In the genomic region with DNA sequence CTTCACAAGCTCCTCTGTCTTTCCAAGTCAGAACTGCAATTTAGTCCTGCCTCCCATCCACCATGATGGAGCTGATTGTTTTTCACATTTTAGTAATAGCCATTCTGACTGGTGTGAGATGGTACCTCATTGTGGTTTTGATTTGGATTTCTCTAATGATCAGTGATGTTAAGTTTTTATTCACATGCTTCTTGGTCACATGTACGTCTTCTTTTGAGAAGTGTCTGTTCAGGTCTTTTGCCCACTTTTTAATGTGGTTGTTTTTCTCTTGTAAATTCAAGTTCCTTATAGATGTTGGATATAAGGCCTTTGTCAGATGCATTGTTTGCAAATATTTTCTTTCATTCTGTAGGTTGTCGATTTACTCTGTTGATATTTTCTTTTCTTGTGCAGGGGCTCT, we compare ENCODE assay signal across 29 cellular contexts. TPM values are rescaled to one million over a fixed set of nuclear protein-coding genes. Genes with fewer than 3 reads are reported as not detected.
"Had no signal": no experiment of that assay in that cellular context is flagged by ENCODE, and none has a peak within 500 bp of the region (broad histone marks: within the 10 kb centered on the region; RNA-seq: fewer than 3 reads in every experiment).

No MANE protein-coding gene starts in this region.

- H3K36me3 ChIP-seq: cardiac muscle cell, Peyer's patch, SJSA1 had no signal

- DNase-seq: activated CD4-positive, alpha-beta T cell treated with anti-CD3 and anti-CD28 coated beads for 48 hours; activated CD4-positive, alpha-beta T cell treated with anti-CD3 and anti-CD28 coated beads, Interleukin-2, amount 50 U/mL, for 4 hours; activated CD4-positive, CD25-positive, alpha-beta regulatory T cell treated with anti-CD3 and anti-CD28 coated beads, Interleukin-2, amount 50 U/mL, for 72 hours; activated CD8-positive, alpha-beta memory T cell treated with anti-CD3 and anti-CD28 coated beads, Interleukin-2, amount 50 U/mL, for 48 hours; activated CD8-positive, alpha-beta T cell treated with anti-CD3 and anti-CD28 coated beads, Interleukin-2, amount 10 ng/mL, durations not matched to agents 7 days and 5 days; activated gamma-delta T cell; activated naive CD4-positive, alpha-beta T cell treated with anti-CD3 and anti-CD28 coated beads for 36 hours; activated T-cell treated with anti-CD3 and anti-CD28 coated beads, Interleukin-2, amount 50 U/mL, for 1 hour; amygdala; MV-4-11; NCI-H1092 treated with DMSO at 0.1 percent for 48 hours; NCI-H1417 treated with DMSO at 0.1 percent for 48 hours; NCI-H1694; NCI-H2029; NCI-H2107; NCI-H2171 treated with DMSO at 0.1 percent for 48 hours; NCI-H510A treated with DMSO at 0.1 percent for 48 hours; NCI-H69; NK-92 treated with Interleukin-12 subunit alpha and Interleukin-12 subunit beta, amount 100 ng/mL, for 24 hours; OCI-M1; Peyer's patch; Right ventricle myocardium superior had no signal

- H3K4me3 ChIP-seq: cardiac muscle cell, Peyer's patch, SJSA1 had no signal

- H3K27ac Mint-ChIP-seq: activated CD8-positive, alpha-beta T cell treated with anti-CD3 and anti-CD28 coated beads, Interleukin-2, amount 10 ng/mL, durations not matched to agents 7 days and 5 days; activated naive CD4-positive, alpha-beta T cell treated with anti-CD3 and anti-CD28 coated beads for 36 hours; activated naive CD8-positive, alpha-beta T cell; brain; T-helper 1 cell treated with Interleukin-12 subunit alpha and Interleukin-12 subunit beta and Interleukin-4 antibody, amounts not matched to agents 30 μg/mL and 1 μg/mL, for 36 hours had no signal

- H3K4me1 ChIP-seq: Peyer's patch had no signal

- H3K27ac ChIP-seq: cardiac muscle cell, Peyer's patch, SJSA1 had no signal

- H3K4me3 Mint-ChIP-seq: activated CD8-positive, alpha-beta T cell treated with anti-CD3 and anti-CD28 coated beads, Interleukin-2, amount 10 ng/mL, durations not matched to agents 7 days and 5 days; activated naive CD4-positive, alpha-beta T cell treated with anti-CD3 and anti-CD28 coated beads for 36 hours; activated naive CD8-positive, alpha-beta T cell; brain; T-helper 1 cell treated with Interleukin-12 subunit alpha and Interleukin-12 subunit beta and Interleukin-4 antibody, amounts not matched to agents 30 μg/mL and 1 μg/mL, for 36 hours had no signal

- H3K4me1 Mint-ChIP-seq: brain had no signal

- H3K27me3 ChIP-seq: cardiac muscle cell, Peyer's patch, SJSA1 had no signal

- H3K27me3 Mint-ChIP-seq: activated naive CD8-positive, alpha-beta T cell; brain had no signal

- H3K9me3 ChIP-seq: Peyer's patch, SJSA1 had no signal

RNA-seq across cellular contexts. Expression of a gene that starts 14.1 kb away (rescaled TPM):
- total RNA-seq: activated CD8-positive, alpha-beta T cell treated with anti-CD3 and anti-CD28 coated beads, Interleukin-2, amount 10 ng/mL, durations not matched to agents 7 days and 5 days; activated naive CD4-positive, alpha-beta T cell treated with anti-CD3 and anti-CD28 coated beads for 36 hours; astrocyte; cardiac muscle cell; M059J; Peyer's patch; Right ventricle myocardium superior; SJSA1 had no signal

RNA-seq across cellular contexts. Expression of a gene that starts 33.8 kb away (rescaled TPM):
- total RNA-seq: M059J had no signal
